9 cellular contexts compared by ENCODE assay signal in genomic region chr9:16257604-16258003, GRCh38.
DNase-seq lines count a peak whose midpoint lies in the region; ATAC-seq and TF ChIP-seq lines count a peak whose summit lies in the region.
"Had no signal": no experiment of that assay in that cellular context is flagged by ENCODE, and none has a peak within 500 bp of the region (broad histone marks: within the 10 kb centered on the region; RNA-seq: fewer than 3 reads in every experiment).

No MANE protein-coding gene starts in this region.

- no peak overlapping the region for H3K9ac ChIP-seq in GM23248

- in situ Hi-C loops in GM23248 (cut with MboI) = no loop called here

- CTCF ChIA-PET in RWPE1 (lab: Yijun Ruan, JAX) = no interaction called here

- no peak overlapping the region for H3K4me3 ChIP-seq in GM23248
- H3K4me3 ChIP-seq in fibroblast of villous mesenchyme (ENCODE audit: low read depth, low read length) = no peak overlapping the region

- no peak overlapping the region for H3K4me2 ChIP-seq in GM23248 (ENCODE audit: unreplicated experiment)

- no peaks in the 10 kb centered on the region for H3K79me2 ChIP-seq in GM23248 (ENCODE audit: insufficient read depth)

- H3K36me3 ChIP-seq in GM23248 (ENCODE audit: low read depth) = no peaks in the 10 kb centered on the region

- no peaks in the 10 kb centered on the region for H3K9me3 ChIP-seq in GM23248 (ENCODE audit: low read depth)

- DNase-seq in GM23248 (peak; percentile 49), RWPE1 (ENCODE audit: low spot score) (peak; percentile 27), fibroblast of villous mesenchyme (ENCODE audit: low read depth) (peak; percentile 38), renal cortical epithelial cell (ENCODE audit: low read depth) (peak; percentile 19), T-helper 2 cell (no peak), HuH-7.5 (ENCODE audit: low spot score) (no peak), GF-D8 (lab: John Stamatoyannopoulos, UW) (no peak)
- DNase-seq: activated gamma-delta T cell treated with Interleukin-2 at 50 U/mL for 16 hours had no signal

- H3F3A ChIP-seq in GM23248 (ENCODE audit: insufficient read depth) = no peaks in the 10 kb centered on the region

- WGBS in GM23248 (ENCODE audit: low coverage in 1 of 2, low lambda C conversion rate in 2 of 2, missing lambda C conversion rate in 2 of 2), 2 experiments = 96 to 100% methylated on average over 2 of the region's 2 CpGs

- ATAC-seq in GM21786 (IDR thresholded peaks at IDR 0.05; ENCODE audit: unreplicated experiment) = no peak

- POLR2A ChIA-PET in RWPE1 (lab: Yijun Ruan, JAX; ENCODE audit: low non-redundant PET) = no interaction called here

- no peaks in the 10 kb centered on the region for H3K27me3 ChIP-seq in GM23248 (replicated peaks; ENCODE audit: insufficient read depth)

- no peak overlapping the region for H3K27ac ChIP-seq in GM23248
- H3K27ac ChIP-seq in RWPE1 = no peak overlapping the region

- no peaks in the 10 kb centered on the region for H4K20me1 ChIP-seq in GM23248 (ENCODE audit: insufficient read depth)

- TF ChIP-seq CTCF in RWPE1 (conservative IDR thresholded peaks at IDR 0.05; ENCODE audit: low read depth) (no peak; the same call in 1 of the 2 replicates), fibroblast of villous mesenchyme (IDR thresholded peaks at IDR 0.05; ENCODE audit: insufficient read depth, low read depth, low read length) (peak; percentile 88)

- H3K9me2 ChIP-seq in GM23248 (ENCODE audit: insufficient read depth) = no peaks in the 10 kb centered on the region

- no peak overlapping the region for H2AFZ ChIP-seq in GM23248

- no peaks in the 10 kb centered on the region for H3K4me1 ChIP-seq in GM23248 (ENCODE audit: insufficient read depth)

Comparison
In these comparisons a context has a peak if more than half of its experiments do, and no peak if none do; other contexts are left out.
1. DNase-seq: peak in GM23248 (single experiment), RWPE1 (single experiment), fibroblast of villous mesenchyme (single experiment) and renal cortical epithelial cell (single experiment); none in T-helper 2 cell (0 of 5), HuH-7.5 (single experiment) and GF-D8 (single experiment).